Comparison of ENCODE assay signal across 27 cellular contexts in genomic region chr2:223283329-223283728, GRCh38.
"Had no signal": no experiment of that assay in that cellular context is flagged by ENCODE, and none has a peak within 500 bp of the region (broad histone marks: within the 10 kb centered on the region; RNA-seq: fewer than 3 reads in every experiment).

No MANE protein-coding gene starts in this region.

- H3K4me3 Mint-ChIP-seq: memory B cell; naive thymus-derived CD4-positive, alpha-beta T cell; natural killer cell treated with Interleukin-12 subunit alpha and Interleukin-12 subunit beta and Interleukin-15 and Interleukin-18, amount 100 ng/mL, for 72 hours; neural crest cell; stimulated activated naive B cell treated with anti-CD40 and anti-IgM and Interleukin-4, amounts not matched to agents 10 μg/mL and 1 μg/mL and 100 μg/mL, for 72 hours had no signal

- H3K36me3 ChIP-seq: heart left ventricle, left ventricle myocardium inferior, ovary, right atrium auricular region, right lobe of liver, stomach, thyroid gland, transverse colon, upper lobe of left lung had no signal

- H3K9me3 ChIP-seq: mucosa of descending colon, ovary, right atrium auricular region, right lobe of liver, testis, thyroid gland, transverse colon, upper lobe of left lung had no signal

- H3K27me3 ChIP-seq: heart left ventricle, ovary, right atrium auricular region, right lobe of liver, stomach, testis, thyroid gland, transverse colon, upper lobe of left lung had no signal

- H3K27ac Mint-ChIP-seq: memory B cell; naive thymus-derived CD4-positive, alpha-beta T cell; natural killer cell treated with Interleukin-12 subunit alpha and Interleukin-12 subunit beta and Interleukin-15 and Interleukin-18, amount 100 ng/mL, for 72 hours; progenitor cell of endocrine pancreas; stimulated activated naive B cell treated with anti-CD40 and anti-IgM and Interleukin-4, amounts not matched to agents 10 μg/mL and 1 μg/mL and 100 μg/mL, for 72 hours had no signal

- DNase-seq: heart left ventricle; hypothalamus; islet precursor cell; left ventricle myocardium inferior; midbrain; mucosa of descending colon; naive thymus-derived CD4-positive, alpha-beta T cell; ovary; right lobe of liver; stimulated activated CD4-positive, alpha-beta T cell treated with anti-CD3 and anti-CD28 coated beads, Interleukin-12 subunit alpha, Interleukin-12 subunit beta, amount 100 ng/mL, for 4 hours; stimulated activated CD4-positive, alpha-beta T cell treated with anti-CD3 and anti-CD28 coated beads, Interleukin-15, amount 100 ng/mL, for 24 hours; stimulated activated CD4-positive, alpha-beta T cell treated with anti-CD3 and anti-CD28 coated beads, Interleukin-2, amount 100 ng/mL, for 24 hours; stimulated activated CD4-positive, alpha-beta T cell treated with anti-CD3 and anti-CD28 coated beads, Interleukin-4, amount 100 ng/mL, for 1 hour; stimulated activated naive B cell treated with anti-CD40 and anti-IgM and Interleukin-4, amounts not matched to agents 10 μg/mL and 1 μg/mL and 100 μg/mL, for 72 hours; stimulated activated naive CD8-positive, alpha-beta T cell treated with anti-CD3 and anti-CD28 coated beads, Interleukin-15, Interleukin-2, amounts not matched to agents 100 U/mL and 50 U/mL, for 24 hours; stomach; testis; thyroid gland; transverse colon; upper lobe of left lung had no signal

- FAIRE-seq: urothelium cell line had no signal

- H3K27me3 Mint-ChIP-seq: memory B cell; naive thymus-derived CD4-positive, alpha-beta T cell; natural killer cell treated with Interleukin-12 subunit alpha and Interleukin-12 subunit beta and Interleukin-15 and Interleukin-18, amount 100 ng/mL, for 72 hours; progenitor cell of endocrine pancreas; stimulated activated naive B cell treated with anti-CD40 and anti-IgM and Interleukin-4, amounts not matched to agents 10 μg/mL and 1 μg/mL and 100 μg/mL, for 72 hours had no signal

- H3K4me1 Mint-ChIP-seq: memory B cell; naive thymus-derived CD4-positive, alpha-beta T cell; neural crest cell; stimulated activated naive B cell treated with anti-CD40 and anti-IgM and Interleukin-4, amounts not matched to agents 10 μg/mL and 1 μg/mL and 100 μg/mL, for 72 hours had no signal

- H3K4me3 ChIP-seq: heart left ventricle, left ventricle myocardium inferior, lung, mucosa of descending colon, ovary, right atrium auricular region, right lobe of liver, stomach, testis, thyroid gland, transverse colon, upper lobe of left lung had no signal

- H3K27ac ChIP-seq: heart left ventricle, left ventricle myocardium inferior, ovary, right atrium auricular region, right lobe of liver, stomach, testis, thyroid gland, transverse colon, upper lobe of left lung had no signal

- H3K36me3 Mint-ChIP-seq: memory B cell; naive thymus-derived CD4-positive, alpha-beta T cell; natural killer cell treated with Interleukin-12 subunit alpha and Interleukin-12 subunit beta and Interleukin-15 and Interleukin-18, amount 100 ng/mL, for 72 hours; stimulated activated naive B cell treated with anti-CD40 and anti-IgM and Interleukin-4, amounts not matched to agents 10 μg/mL and 1 μg/mL and 100 μg/mL, for 72 hours had no signal

- ATAC-seq: heart left ventricle; mucosa of descending colon; naive thymus-derived CD4-positive, alpha-beta T cell; natural killer cell treated with Interleukin-12 subunit alpha and Interleukin-12 subunit beta and Interleukin-15 and Interleukin-18, amount 100 ng/mL, for 72 hours; right lobe of liver; stimulated activated naive B cell treated with anti-CD40 and anti-IgM and Interleukin-4, amounts not matched to agents 10 μg/mL and 1 μg/mL and 100 μg/mL, for 72 hours; stimulated activated naive CD8-positive, alpha-beta T cell treated with anti-CD3 and anti-CD28 coated beads, Interleukin-15, Interleukin-2, amounts not matched to agents 100 U/mL and 50 U/mL, for 24 hours had no signal

- H3K4me1 ChIP-seq: heart left ventricle, left ventricle myocardium inferior, right atrium auricular region, right lobe of liver, stomach, testis, thyroid gland, transverse colon, upper lobe of left lung had no signal
